ENCODE assay signal across 36 cellular contexts in genomic region chr2:88116669-88117432, GRCh38. TPM values are rescaled to one million over a fixed set of nuclear protein-coding genes. Genes with fewer than 3 reads are reported as not detected.
"Had no signal": no experiment of that assay in that cellular context is flagged by ENCODE, and none has a peak within 500 bp of the region (broad histone marks: within the 10 kb centered on the region; RNA-seq: fewer than 3 reads in every experiment).

No MANE protein-coding gene starts in this region.

- H2AFZ ChIP-seq: PC-9 had no signal

- H3K9me3 ChIP-seq: adrenal gland, body of pancreas, breast epithelium had no signal

- H3K27me3 Mint-ChIP-seq: activated CD4-positive, alpha-beta memory T cell treated with anti-CD3 and anti-CD28 coated beads for 36 hours had no signal

- DNase-seq: activated B cell treated with CpG ODN at 0.5 μM for 24 hours; activated CD4-positive, alpha-beta memory T cell treated with anti-CD3 and anti-CD28 coated beads for 36 hours; activated CD4-positive, alpha-beta T cell treated with anti-CD3 and anti-CD28 coated beads for 4 hours; activated CD4-positive, alpha-beta T cell treated with anti-CD3 and anti-CD28 coated beads, Interleukin-2, amount 50 U/mL, for 1 hour; activated CD4-positive, CD25-positive, alpha-beta regulatory T cell treated with anti-CD3 and anti-CD28 coated beads, Interleukin-2, amount 50 U/mL, for 72 hours; activated CD8-positive, alpha-beta memory T cell treated with anti-CD3 and anti-CD28 coated beads, Interleukin-2, amount 50 U/mL, for 4 hours; activated gamma-delta T cell treated with Interleukin-2 at 50 U/mL for 16 hours; activated naive CD4-positive, alpha-beta T cell treated with anti-CD3 and anti-CD28 coated beads for 36 hours; activated T-cell treated with anti-CD3 and anti-CD28 coated beads for 4 hours; activated T-cell treated with anti-CD3 and anti-CD28 coated beads, Interleukin-2, amount 50 U/mL, for 4 hours; adrenal gland; body of pancreas; Karpas-422; NCI-H1105; NCI-H1417 treated with DMSO at 0.1 percent for 48 hours; NCI-H1930; NCI-H2081 treated with DMSO at 0.1 percent for 48 hours; NCI-H345; NCI-H524 treated with DMSO at 0.1 percent for 48 hours; PC-9; SW 1271; T-helper 1 cell; T-helper 2 cell; T-helper 9 cell had no signal

- H3K27ac ChIP-seq: adrenal gland, body of pancreas, breast epithelium, PC-9, RWPE1, VCaP had no signal

- H3K4me2 ChIP-seq: PC-9 had no signal

- H3K36me3 ChIP-seq: adrenal gland, breast epithelium had no signal

- H3K4me1 ChIP-seq: adrenal gland, body of pancreas, breast epithelium had no signal

- H3K4me1 Mint-ChIP-seq: activated B cell treated with CpG ODN at 0.5 μM for 24 hours had no signal

- H3K4me3 Mint-ChIP-seq: activated B cell treated with CpG ODN at 0.5 μM for 24 hours; activated CD4-positive, alpha-beta memory T cell treated with anti-CD3 and anti-CD28 coated beads for 36 hours; activated naive CD4-positive, alpha-beta T cell treated with anti-CD3 and anti-CD28 coated beads for 36 hours; activated T-cell treated with anti-CD3 and anti-CD28 coated beads, Interleukin-2, amount 50 U/mL, for 4 hours; activated T-helper 1 cell treated with anti-CD3 and anti-CD28 coated beads, Interleukin-12 subunit alpha, Interleukin-12 subunit beta, Interleukin-2, Interleukin-4 antibody, amounts not matched to agents 30 ng/mL and 10 ng/mL and 1 ng/mL, durations not matched to agents 14 hours and 24 hours and 36 hours had no signal

- H3K27me3 ChIP-seq: adrenal gland, body of pancreas, breast epithelium had no signal

- FAIRE-seq: astrocyte, RCC 7860 had no signal

- H3K36me3 Mint-ChIP-seq: activated CD4-positive, alpha-beta memory T cell treated with anti-CD3 and anti-CD28 coated beads for 36 hours; activated naive CD4-positive, alpha-beta T cell treated with anti-CD3 and anti-CD28 coated beads, Interleukin-2, amount 50 U/mL, for 72 hours had no signal

- H3K9me3 Mint-ChIP-seq: activated B cell treated with CpG ODN at 0.5 μM for 24 hours; activated CD4-positive, alpha-beta memory T cell treated with anti-CD3 and anti-CD28 coated beads for 36 hours; activated naive CD4-positive, alpha-beta T cell treated with anti-CD3 and anti-CD28 coated beads for 36 hours; activated naive CD4-positive, alpha-beta T cell treated with anti-CD3 and anti-CD28 coated beads, Interleukin-2, amount 50 U/mL, for 72 hours; activated T-cell treated with anti-CD3 and anti-CD28 coated beads, Interleukin-2, amount 50 U/mL, for 4 hours; activated T-helper 1 cell treated with anti-CD3 and anti-CD28 coated beads, Interleukin-12 subunit alpha, Interleukin-12 subunit beta, Interleukin-2, Interleukin-4 antibody, amounts not matched to agents 30 ng/mL and 10 ng/mL and 1 ng/mL, durations not matched to agents 14 hours and 24 hours and 36 hours had no signal

- H3K4me3 ChIP-seq: adrenal gland, body of pancreas, breast epithelium, PC-9 had no signal

- ATAC-seq: activated naive CD4-positive, alpha-beta T cell treated with anti-CD3 and anti-CD28 coated beads, Interleukin-2, amount 50 U/mL, for 72 hours; activated T-cell treated with anti-CD3 and anti-CD28 coated beads, Interleukin-2, amount 50 U/mL, for 4 hours; body of pancreas; Right ventricle myocardium inferior had no signal

- H3K27ac Mint-ChIP-seq: activated B cell treated with CpG ODN at 0.5 μM for 24 hours; activated CD4-positive, alpha-beta memory T cell treated with anti-CD3 and anti-CD28 coated beads for 36 hours; activated naive CD4-positive, alpha-beta T cell treated with anti-CD3 and anti-CD28 coated beads for 36 hours; activated naive CD4-positive, alpha-beta T cell treated with anti-CD3 and anti-CD28 coated beads, Interleukin-2, amount 50 U/mL, for 72 hours; activated T-helper 1 cell treated with anti-CD3 and anti-CD28 coated beads, Interleukin-12 subunit alpha, Interleukin-12 subunit beta, Interleukin-2, Interleukin-4 antibody, amounts not matched to agents 30 ng/mL and 10 ng/mL and 1 ng/mL, durations not matched to agents 14 hours and 24 hours and 36 hours had no signal

RNA-seq across cellular contexts. Expression of gene FABP1, which starts 11.0 kb away (rescaled TPM):
- total RNA-seq: activated B cell treated with CpG ODN at 0.5 μM for 24 hours; activated CD4-positive, alpha-beta memory T cell treated with anti-CD3 and anti-CD28 coated beads for 36 hours; activated naive CD4-positive, alpha-beta T cell treated with anti-CD3 and anti-CD28 coated beads for 36 hours; activated naive CD4-positive, alpha-beta T cell treated with anti-CD3 and anti-CD28 coated beads, Interleukin-2, amount 50 U/mL, for 72 hours; activated T-helper 1 cell treated with anti-CD3 and anti-CD28 coated beads, Interleukin-12 subunit alpha, Interleukin-12 subunit beta, Interleukin-2, Interleukin-4 antibody, amounts not matched to agents 30 ng/mL and 10 ng/mL and 1 ng/mL, durations not matched to agents 14 hours and 24 hours and 36 hours; astrocyte; body of pancreas; cardiac septum; MCF 10A; NCI-H460; OCI-LY7; PC-9; Right ventricle myocardium inferior had no signal

RNA-seq across cellular contexts. Expression of gene SMYD1, which starts 49.2 kb away (rescaled TPM):
- total RNA-seq: activated B cell treated with CpG ODN at 0.5 μM for 24 hours; activated CD4-positive, alpha-beta memory T cell treated with anti-CD3 and anti-CD28 coated beads for 36 hours; activated naive CD4-positive, alpha-beta T cell treated with anti-CD3 and anti-CD28 coated beads for 36 hours; activated naive CD4-positive, alpha-beta T cell treated with anti-CD3 and anti-CD28 coated beads, Interleukin-2, amount 50 U/mL, for 72 hours; activated T-cell treated with anti-CD3 and anti-CD28 coated beads, Interleukin-2, amount 50 U/mL, for 4 hours; activated T-helper 1 cell treated with anti-CD3 and anti-CD28 coated beads, Interleukin-12 subunit alpha, Interleukin-12 subunit beta, Interleukin-2, Interleukin-4 antibody, amounts not matched to agents 30 ng/mL and 10 ng/mL and 1 ng/mL, durations not matched to agents 14 hours and 24 hours and 36 hours; astrocyte; body of pancreas; MCF 10A; NCI-H460; OCI-LY7; PC-9 had no signal

RNA-seq across cellular contexts. Expression of gene THNSL2, which starts 53.3 kb away (rescaled TPM):
- total RNA-seq: OCI-LY7 had no signal
